ENCODE assay signal across 30 cellular contexts in the genomic region with DNA sequence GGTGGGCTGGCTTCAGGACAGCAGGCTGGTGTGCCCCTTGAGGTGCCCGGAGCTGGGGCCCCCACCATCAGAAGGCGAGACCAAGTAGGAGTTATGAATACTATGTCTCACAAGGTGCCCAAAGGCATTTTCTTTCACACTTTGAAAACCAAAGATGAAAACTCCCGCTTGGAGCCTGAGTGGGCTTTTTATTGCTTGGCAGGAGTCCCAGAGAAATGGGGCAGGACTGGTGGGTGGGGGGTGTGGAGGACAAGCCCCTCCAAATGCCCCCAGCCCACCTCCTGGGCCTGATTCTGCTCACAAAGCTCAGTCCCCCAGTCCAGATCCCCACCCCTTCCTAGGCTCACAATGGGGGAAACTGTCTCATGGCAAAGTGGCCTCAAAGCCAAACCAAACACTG.
"Had no signal": no experiment of that assay in that cellular context is flagged by ENCODE, and none has a peak within 500 bp of the region (broad histone marks: within the 10 kb centered on the region; RNA-seq: fewer than 3 reads in every experiment).

No MANE protein-coding gene starts in this region.

- H3K4me1 ChIP-seq: colonic mucosa, foreskin keratinocyte, gastrocnemius medialis had no signal

- H3K27ac ChIP-seq: body of pancreas, colonic mucosa, dorsolateral prefrontal cortex, foreskin keratinocyte, gastrocnemius medialis, heart left ventricle, WERI-Rb-1 had no signal

- H3K4me3 ChIP-seq: body of pancreas, colonic mucosa, dorsolateral prefrontal cortex, gastrocnemius medialis, heart left ventricle had no signal

- H3K27me3 ChIP-seq: body of pancreas, colonic mucosa, dorsolateral prefrontal cortex, foreskin keratinocyte, gastrocnemius medialis, heart left ventricle had no signal

- ATAC-seq: activated CD4-positive, CD25-positive, alpha-beta regulatory T cell treated with anti-CD3 and anti-CD28 coated beads, Interleukin-2, amount 50 U/mL, for 24 hours; activated CD8-positive, alpha-beta T cell treated with anti-CD3 and anti-CD28 coated beads for 36 hours; activated T-cell treated with anti-CD3 and anti-CD28 coated beads, Interleukin-2, amount 50 U/mL, for 4 hours; activated T-helper 17 cell treated with anti-CD3 and anti-CD28 coated beads, Interleukin-2, amount 50 U/mL, for 72 hours; body of pancreas; esophagus mucosa; foreskin keratinocyte; gastrocnemius medialis; T-helper 17 cell had no signal

- H3K36me3 ChIP-seq: colonic mucosa, gastrocnemius medialis, heart left ventricle, WERI-Rb-1 had no signal

- H3K9me3 ChIP-seq: body of pancreas, colonic mucosa, gastrocnemius medialis, heart left ventricle had no signal

- DNase-seq: activated B cell treated with CpG ODN at 0.5 μM for 24 hours; activated CD4-positive, alpha-beta T cell treated with anti-CD3 and anti-CD28 coated beads for 48 hours; activated CD4-positive, alpha-beta T cell treated with anti-CD3 and anti-CD28 coated beads, Interleukin-2, amount 50 U/mL, for 1 hour; activated CD4-positive, alpha-beta T cell treated with anti-CD3 and anti-CD28 coated beads, Interleukin-2, amount 50 U/mL, for 48 hours; activated CD8-positive, alpha-beta memory T cell treated with anti-CD3 and anti-CD28 coated beads for 24 hours; activated CD8-positive, alpha-beta T cell treated with anti-CD3 and anti-CD28 coated beads for 36 hours; activated effector memory CD4-positive, alpha-beta T cell treated with Interleukin-2 at 50 U/mL for 16 hours; activated gamma-delta T cell treated with Interleukin-2 at 50 U/mL for 16 hours; activated naive CD4-positive, alpha-beta T cell treated with anti-CD3 and anti-CD28 coated beads, Interleukin-2, amount 50 U/mL, for 16 hours; activated naive CD4-positive, alpha-beta T cell treated with Interleukin-2 at 50 U/mL for 16 hours; activated T-cell treated with anti-CD3 and anti-CD28 coated beads, Interleukin-2, amount 50 U/mL, for 4 hours; amniotic stem cell; anterior cingulate cortex; body of pancreas; caudate nucleus; colonic mucosa; dorsolateral prefrontal cortex; effector memory CD4-positive, alpha-beta T cell; endodermal cell; foreskin keratinocyte; gastrocnemius medialis; glutamatergic neuron; T-helper 1 cell; T-helper 17 cell; T1000; WERI-Rb-1 had no signal
